In the genomic region with DNA sequence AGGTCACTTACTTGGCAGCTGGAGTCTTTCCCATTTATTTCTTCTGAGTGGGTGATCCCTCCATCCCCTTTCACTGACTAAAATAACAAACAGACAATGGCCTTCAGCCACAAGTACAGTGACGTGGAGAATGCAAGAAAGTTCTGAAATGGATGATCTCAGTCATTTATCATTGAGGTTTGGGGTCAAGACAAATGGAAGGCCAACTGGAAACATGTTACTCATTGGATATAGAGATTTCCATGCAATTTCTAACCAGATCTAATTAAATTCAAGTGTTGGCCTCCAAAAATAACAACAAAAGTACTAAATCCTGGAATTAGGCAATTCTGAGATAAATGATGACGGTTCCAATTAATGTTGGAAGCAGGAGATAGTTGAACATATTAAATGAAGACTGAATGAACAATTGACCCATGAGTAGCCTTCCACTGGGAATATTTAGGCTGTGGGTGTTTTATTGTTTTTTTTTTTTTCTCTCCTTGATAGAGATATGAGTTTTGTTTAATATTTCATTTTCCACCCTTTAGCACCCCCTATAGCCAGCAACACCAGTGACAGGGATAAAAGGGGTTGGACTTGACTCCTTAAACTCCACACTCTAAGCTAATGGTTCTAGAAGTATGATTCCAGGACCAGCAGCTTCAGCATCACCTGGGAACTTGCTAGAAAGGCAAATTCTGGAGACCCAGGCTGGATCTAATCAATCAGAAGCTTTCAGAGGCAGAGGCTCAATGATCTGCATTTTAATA, we compare ENCODE assay signal across 15 cellular contexts.
DNase-seq lines count a peak whose midpoint lies in the region; ATAC-seq, FAIRE-seq and TF ChIP-seq lines count a peak whose summit lies in the region.
"Had no signal": no experiment of that assay in that cellular context is flagged by ENCODE, and none has a peak within 500 bp of the region (broad histone marks: within the 10 kb centered on the region; RNA-seq: fewer than 3 reads in every experiment).

No MANE protein-coding gene starts in this region.

- no peak overlapping the region for H3K4me3 ChIP-seq in OCI-LY3 (ENCODE audit: low read length)
- H3K4me3 ChIP-seq in endothelial cell of umbilical vein (replicated peaks in 1 of 3; ENCODE audit: insufficient read depth in 1 of 3, low read depth in 1 of 3, low read length in 3 of 3): no peak overlapping the region

- no peaks in the 10 kb centered on the region for H3K9me1 ChIP-seq in endothelial cell of umbilical vein (replicated peaks; ENCODE audit: control insufficient read depth, extremely low read depth, insufficient read depth, low read length)

- H2AFZ ChIP-seq in OCI-LY3 (ENCODE audit: low read depth, low read length) (no peak overlapping the region), endothelial cell of umbilical vein (ENCODE audit: low read depth, low read length) (no peak overlapping the region)

- CTCF ChIA-PET in endothelial cell of umbilical vein (lab: Charles Lee): interaction anchor here (0.7 to 2.4 kb wide), 6 partner anchors 11 to 1663 kb away, joined by 3 to 8 read pairs (median 4); no protein-coding TSS in a partner anchor

- no peak for FAIRE-seq in endothelial cell of umbilical vein (lab: Jason Lieb, UNC)
- FAIRE-seq: colon had no signal

- DNase-seq in Right ventricle myocardium superior: no peak
- no peak for DNase-seq in Right ventricle myocardium inferior (ENCODE audit: missing footprints)
- DNase-seq in endothelial cell of umbilical vein (ENCODE audit: low read depth, low spot score): peak; percentile 16
- DNase-seq in stromal cell of bone marrow (ENCODE audit: low read depth): peak; percentile 89
- DNase-seq in NCI-H2196 treated with DMSO at 0.1 percent for 48 hours (lab: John Stamatoyannopoulos, UW; ENCODE audit: unreplicated experiment): no peak
- DNase-seq: activated CD4-positive, alpha-beta T cell treated with anti-CD3 and anti-CD28 coated beads, Interleukin-2, amount 50 U/mL, for 48 hours; activated gamma-delta T cell treated with Interleukin-2 at 50 U/mL for 16 hours; NCI-H1092; NCI-H748 treated with DMSO at 0.1 percent for 48 hours; occipital lobe; stimulated activated CD8-positive, alpha-beta memory T cell treated with anti-CD3 and anti-CD28 coated beads, Interleukin-4, amount 100 ng/mL, for 48 hours had no signal

- ATAC-seq in Right ventricle myocardium superior (ENCODE audit: poor library complexity) (peak; percentile 24), Right ventricle myocardium inferior (no peak), HG03457 (IDR thresholded peaks at IDR 0.05; ENCODE audit: unreplicated experiment) (no peak), HG03565 (IDR thresholded peaks at IDR 0.05; ENCODE audit: unreplicated experiment) (no peak)

- no peak for TF ChIP-seq POLR2A in endothelial cell of umbilical vein (IDR thresholded peaks at IDR 0.05; ENCODE audit: low read depth, low read length)

- H4K20me1 ChIP-seq in OCI-LY3 (ENCODE audit: insufficient read depth, low read length) (no peaks in the 10 kb centered on the region), endothelial cell of umbilical vein (replicated peaks; ENCODE audit: control insufficient read depth, extremely low read depth, insufficient read depth, low read length) (no peaks in the 10 kb centered on the region)

- TF ChIP-seq CTCF in OCI-LY3 (IDR thresholded peaks at IDR 0.05; ENCODE audit: low read depth, low read length) (peak; percentile 25), endothelial cell of umbilical vein (IDR thresholded peaks at IDR 0.05; ENCODE audit: extremely low read depth in 1 of 2, insufficient read depth in 1 of 2, low read depth in 1 of 2, low read length in 2 of 2) (peak in 1 of 2 donors; percentile 11)

- intact Hi-C loops in Right ventricle myocardium superior (cut with DNase I) (no loop called here), Right ventricle myocardium inferior (cut with DNase I) (no loop called here), endothelial cell of umbilical vein (cut with micrococcal nuclease) (no loop called here)

- dilution Hi-C loops in endothelial cell of umbilical vein (cut with MboI; ENCODE audit: extremely low pct_ligation_motif_present, low sequenced_read_pairs): no loop called here

- H3K27ac ChIP-seq in OCI-LY3 (ENCODE audit: low read length) (no peak overlapping the region), endothelial cell of umbilical vein (ENCODE audit: insufficient read depth, low read depth, low read length) (no peak overlapping the region)

- H3K4me1 ChIP-seq in OCI-LY3 (ENCODE audit: low read length) (no peaks in the 10 kb centered on the region), endothelial cell of umbilical vein (ENCODE audit: control insufficient read depth, extremely low read depth, insufficient read depth, low read length) (peaks cover 10% of the 10 kb centered on the region)

- BruUV-seq in endothelial cell of umbilical vein (replicated peaks; lab: Mats Ljungman, UMichigan): no TSS peak

- H3K36me3 ChIP-seq in OCI-LY3 (replicated peaks; ENCODE audit: low read depth, low read length): peaks cover 3% of the 10 kb centered on the region
- no peaks in the 10 kb centered on the region for H3K36me3 ChIP-seq in endothelial cell of umbilical vein (ENCODE audit: control insufficient read depth in 2 of 2, extremely low read depth in 1 of 2, insufficient read depth in 2 of 2, low read length in 2 of 2)

- H3K9ac ChIP-seq in OCI-LY3 (ENCODE audit: low read length) (no peak overlapping the region), endothelial cell of umbilical vein (replicated peaks; ENCODE audit: extremely low read depth, insufficient read depth, low read length) (no peak overlapping the region)

- POLR2A ChIA-PET in endothelial cell of umbilical vein (lab: Charles Lee): no interaction called here

- H3K79me2 ChIP-seq in OCI-LY3 (ENCODE audit: low read length): no peaks in the 10 kb centered on the region
- H3K79me2 ChIP-seq in endothelial cell of umbilical vein (ENCODE audit: control insufficient read depth, insufficient read depth, low read length): no peaks in the 10 kb centered on the region

- peaks cover 5% of the 10 kb centered on the region; the same call in 1 of the 2 replicates for H3K9me3 ChIP-seq in OCI-LY3 (ENCODE audit: insufficient read depth, low read length)
- no peaks in the 10 kb centered on the region for H3K9me3 ChIP-seq in endothelial cell of umbilical vein (replicated peaks; ENCODE audit: control insufficient read depth, insufficient read depth, low read length)

- H3K27me3 ChIP-seq in OCI-LY3 (ENCODE audit: low read depth, low read length) (peaks cover 5% of the 10 kb centered on the region; the same call in 1 of the 2 replicates), endothelial cell of umbilical vein (ENCODE audit: control insufficient read depth in 2 of 2, insufficient read depth in 2 of 2, low read length in 2 of 2) (peaks cover 3 to 7% of the 10 kb centered on the region in 2 experiments)

- no peak overlapping the region for H3K4me2 ChIP-seq in OCI-LY3 (ENCODE audit: low read length)
- no peak overlapping the region for H3K4me2 ChIP-seq in endothelial cell of umbilical vein (ENCODE audit: insufficient read depth, low read length)

TF ChIP-seq in endothelial cell of umbilical vein, 7 proteins besides CTCF, POLR2A, EP300 and RAD21:
- TF ChIP-seq FOS (IDR thresholded peaks at IDR 0.05; ENCODE audit: borderline replicate concordance, insufficient read depth, low read length) (no peak), POLR2AphosphoS5 (IDR thresholded peaks at IDR 0.05; ENCODE audit: insufficient read depth, low read depth, low read length) (no peak), JUN (IDR thresholded peaks at IDR 0.05; ENCODE audit: borderline replicate concordance, insufficient read depth, insufficient read length, low read depth) (no peak), GATA2 (IDR thresholded peaks at IDR 0.05; ENCODE audit: insufficient read depth, insufficient read length, low read depth, low read length) (no peak), EZH2 (IDR thresholded peaks at IDR 0.05; ENCODE audit: borderline replicate concordance, low read depth, low read length, severe bottlenecking) (no peak), MYC (IDR thresholded peaks at IDR 0.05; ENCODE audit: low read depth, low read length) (no peak)
- TF ChIP-seq, protein P1, sequence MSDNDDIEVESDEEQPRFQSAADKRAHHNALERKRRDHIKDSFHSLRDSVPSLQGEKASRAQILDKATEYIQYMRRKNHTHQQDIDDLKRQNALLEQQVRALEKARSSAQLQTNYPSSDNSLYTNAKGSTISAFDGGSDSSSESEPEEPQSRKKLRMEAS (IDR thresholded peaks at IDR 0.05; ENCODE audit: insufficient read depth, insufficient read length): no peak

Comparison
In these comparisons a context has a peak if more than half of its experiments do, and no peak if none do; other contexts are left out.
1. DNase-seq: peak in endothelial cell of umbilical vein (single experiment) and stromal cell of bone marrow (single experiment); none in Right ventricle myocardium superior (single experiment), Right ventricle myocardium inferior (single experiment) and NCI-H2196 treated with DMSO at 0.1 percent for 48 hours (single experiment).